9 cellular contexts compared by ENCODE assay signal in the genomic region with DNA sequence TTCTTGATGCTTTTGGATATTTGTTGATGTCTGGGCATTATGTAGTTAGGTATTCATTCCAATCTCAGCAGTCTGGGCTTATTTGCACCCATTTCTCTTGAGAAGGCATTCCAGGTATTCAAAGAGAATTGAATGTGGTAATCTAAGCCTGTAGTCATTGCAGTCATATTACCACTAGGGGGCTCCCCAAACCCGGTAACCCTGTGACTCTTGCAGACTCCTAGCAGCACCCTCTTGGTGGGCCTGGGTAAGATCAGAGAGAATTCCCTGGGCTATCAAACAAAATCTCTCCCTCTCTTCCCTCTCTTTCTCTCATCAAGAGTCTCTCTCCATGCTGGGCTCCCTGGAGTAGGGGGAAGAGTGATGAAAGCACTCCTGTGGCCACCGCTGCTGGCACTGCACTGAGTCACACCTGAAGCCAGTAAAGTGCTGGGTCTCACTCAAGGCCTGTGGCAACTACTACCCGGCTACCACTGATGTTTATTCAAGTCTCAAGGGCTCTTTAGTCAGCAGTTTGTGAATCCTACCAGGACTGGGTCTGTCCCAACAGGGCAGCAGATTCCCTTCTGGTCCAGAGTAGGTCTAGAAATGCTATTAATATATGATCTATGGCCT.
A peak's percentile ranks its signal among the peaks of the same experiment; 100 is the strongest.
DNase-seq lines count a peak whose midpoint lies in the region; ATAC-seq and TF ChIP-seq lines count a peak whose summit lies in the region.
"Had no signal": no experiment of that assay in that cellular context is flagged by ENCODE, and none has a peak within 500 bp of the region (broad histone marks: within the 10 kb centered on the region; RNA-seq: fewer than 3 reads in every experiment).

No MANE protein-coding gene starts in this region.

- peaks cover 8% of the 10 kb centered on the region for H3K27me3 Mint-ChIP-seq in CD4-positive, CD25-positive, alpha-beta regulatory T cell
- H3K27me3 Mint-ChIP-seq in natural killer cell (ENCODE audit: low read depth in 2 of 2), result peaks cover 0 to 61% of the 10 kb centered on the region in 2 donors

- H3K36me3 ChIP-seq in CD4-positive, CD25-positive, alpha-beta regulatory T cell (ENCODE audit: control insufficient read depth, insufficient read depth, low read length), result no peaks in the 10 kb centered on the region
- no peaks in the 10 kb centered on the region for H3K36me3 ChIP-seq in sigmoid colon
- H3K36me3 ChIP-seq: neutrophil had no signal

- intact Hi-C loops in natural killer cell (cut with micrococcal nuclease) (loop anchor here (5.0 to 10.0 kb wide), 2 partner anchors 280 to 317 kb away; no protein-coding TSS in a partner anchor), sigmoid colon (cut with DNase I) (loop anchor here (10.0 kb wide), 2 partner anchors 280 to 320 kb away; no protein-coding TSS in a partner anchor)

- H3K27ac ChIP-seq in CD4-positive, CD25-positive, alpha-beta regulatory T cell (ENCODE audit: insufficient read depth, low read length, poor library complexity, severe bottlenecking), result no peak overlapping the region
- H3K27ac ChIP-seq in sigmoid colon, result no peak overlapping the region
- H3K27ac ChIP-seq: neutrophil had no signal

- ATAC-seq in CD4-positive, CD25-positive, alpha-beta regulatory T cell (ENCODE audit: low read depth in 2 of 2), result no peak
- ATAC-seq in HG03460 (IDR thresholded peaks at IDR 0.05; ENCODE audit: unreplicated experiment) (peak; percentile 52), natural killer cell (peak in 1 of 3 donors; percentile 60), GM19452 (IDR thresholded peaks at IDR 0.05; ENCODE audit: unreplicated experiment) (no peak)

- peak in 2 of 3 donors; percentile 21 to 53 for DNase-seq in CD4-positive, CD25-positive, alpha-beta regulatory T cell
- DNase-seq in GM13976 (ENCODE audit: low spot score) (peak; percentile 31), RPMI7951 (ENCODE audit: low read depth) (peak; percentile 8), choroid plexus epithelial cell (ENCODE audit: low read depth) (peak; percentile 41), natural killer cell (no peak), sigmoid colon (no peak)

- 33 to 39% methylated on average over 3 of the region's 3 CpGs for WGBS in sigmoid colon, 2 donors

- no peaks in the 10 kb centered on the region for H3K27me3 ChIP-seq in CD4-positive, CD25-positive, alpha-beta regulatory T cell (ENCODE audit: control insufficient read depth, insufficient read depth, low read length)
- no peaks in the 10 kb centered on the region for H3K27me3 ChIP-seq in sigmoid colon
- H3K27me3 ChIP-seq: neutrophil had no signal

- no peak overlapping the region for H3K4me3 Mint-ChIP-seq in CD4-positive, CD25-positive, alpha-beta regulatory T cell
- no peak overlapping the region for H3K4me3 Mint-ChIP-seq in natural killer cell

- no peaks in the 10 kb centered on the region for H3K4me1 ChIP-seq in CD4-positive, CD25-positive, alpha-beta regulatory T cell (ENCODE audit: control insufficient read depth, insufficient read depth, low read length, poor library complexity, severe bottlenecking)
- H3K4me1 ChIP-seq in sigmoid colon, result no peaks in the 10 kb centered on the region

- in situ Hi-C loops in GM13976 (cut with MboI; ENCODE audit: low sequenced_read_pairs, unreplicated experiment), result loop anchor here (25.0 kb wide), 1 partner anchor 317 kb away; no protein-coding TSS in a partner anchor

- peaks cover 0 to 3% (median 0%) of the 10 kb centered on the region in 7 donors for H3K9me3 Mint-ChIP-seq in CD4-positive, CD25-positive, alpha-beta regulatory T cell
- no peaks in the 10 kb centered on the region for H3K9me3 Mint-ChIP-seq in natural killer cell

- H3K4me3 ChIP-seq in CD4-positive, CD25-positive, alpha-beta regulatory T cell (ENCODE audit: low read depth, low read length), result no peak overlapping the region
- H3K4me3 ChIP-seq in choroid plexus epithelial cell (ENCODE audit: low read depth, low read length) (no peak overlapping the region), sigmoid colon (no peak overlapping the region)

- H3K27ac Mint-ChIP-seq in CD4-positive, CD25-positive, alpha-beta regulatory T cell, result no peak overlapping the region
- no peak overlapping the region for H3K27ac Mint-ChIP-seq in natural killer cell

- no peaks in the 10 kb centered on the region for H3K36me3 Mint-ChIP-seq in CD4-positive, CD25-positive, alpha-beta regulatory T cell
- H3K36me3 Mint-ChIP-seq in natural killer cell, result no peaks in the 10 kb centered on the region

- peak; percentile 63 for TF ChIP-seq CTCF in GM13976 (IDR thresholded peaks at IDR 0.05; ENCODE audit: borderline replicate concordance, control extremely low read depth, extremely low read depth, insufficient read depth, missing control alignments)
- peak; percentile 63 for TF ChIP-seq CTCF in choroid plexus epithelial cell (conservative IDR thresholded peaks at IDR 0.05; ENCODE audit: low read depth, low read length)
- peak; percentile 49 for TF ChIP-seq CTCF in natural killer cell (IDR thresholded peaks at IDR 0.05)
- TF ChIP-seq CTCF in sigmoid colon (IDR thresholded peaks at IDR 0.05), result peak in 2 of 4 experiments; percentile 10 to 44

- TF ChIP-seq POLR2A in sigmoid colon (IDR thresholded peaks at IDR 0.05), result no peak

- no peaks in the 10 kb centered on the region for H3K9me3 ChIP-seq in CD4-positive, CD25-positive, alpha-beta regulatory T cell (ENCODE audit: control insufficient read depth in 2 of 2, low read length in 2 of 2)
- H3K9me3 ChIP-seq in sigmoid colon, result no peaks in the 10 kb centered on the region
- H3K9me3 ChIP-seq: neutrophil had no signal

- no peak for TF ChIP-seq EP300 in sigmoid colon (IDR thresholded peaks at IDR 0.05)

- H3K4me1 Mint-ChIP-seq in CD4-positive, CD25-positive, alpha-beta regulatory T cell, result no peaks in the 10 kb centered on the region
- no peaks in the 10 kb centered on the region for H3K4me1 Mint-ChIP-seq in natural killer cell

Comparison
In these comparisons a context has a peak if more than half of its experiments do, and no peak if none do; other contexts are left out.
1. DNase-seq: peak in CD4-positive, CD25-positive, alpha-beta regulatory T cell (2 of 3), GM13976 (single experiment), RPMI7951 (single experiment) and choroid plexus epithelial cell (single experiment); none in natural killer cell (single experiment) and sigmoid colon (single experiment).